In genomic region chr1:144418891-144419697, GRCh38 we compare ENCODE assay signal across 8 cellular contexts. TPM values are rescaled to one million over a fixed set of nuclear protein-coding genes. Genes with fewer than 3 reads are reported as not detected.
DNase-seq lines count a peak whose midpoint lies in the region; ATAC-seq and TF ChIP-seq lines count a peak whose summit lies in the region.
"Not testable (repeated sequence)": the region's sequence is repeated elsewhere in the genome, so short reads cannot be mapped to it uniquely, and the experiment has no call there.

No MANE protein-coding gene starts in this region.

- H3K27ac ChIP-seq in adrenal gland (peak overlapping the region in 2 of 5 donors; percentile 47 to 53), spleen (peak overlapping the region; percentile 60 to 84 (median 78)), upper lobe of left lung (peak overlapping the region; percentile 56 to 80 (median 76))

- not testable (repeated sequence) for H3K27me3 Mint-ChIP-seq in memory B cell

- peak overlapping the region; percentile 94 for H3K4me3 Mint-ChIP-seq in memory B cell

- not testable (repeated sequence) for TF ChIP-seq POLR2A in adrenal gland (IDR thresholded peaks at IDR 0.05); spleen (IDR thresholded peaks at IDR 0.05)
- TF ChIP-seq POLR2A in upper lobe of left lung (IDR thresholded peaks at IDR 0.05), result peak in 1 of 4 donors; percentile 38

- H3K4me1 Mint-ChIP-seq in memory B cell, result not testable (repeated sequence)

- TF ChIP-seq EP300 in upper lobe of left lung (IDR thresholded peaks at IDR 0.05), result not testable (repeated sequence)

- H3K4me1 ChIP-seq in adrenal gland (replicated peaks in 1 of 2); spleen; upper lobe of left lung: not testable (repeated sequence)

- not testable (repeated sequence) for H3K36me3 Mint-ChIP-seq in memory B cell

- peak overlapping the region; percentile 94 for H3K27ac Mint-ChIP-seq in memory B cell

- not testable (repeated sequence) for H3K9me3 Mint-ChIP-seq in memory B cell

- peak overlapping the region; percentile 68 for H3K4me3 ChIP-seq in GM12865 (ENCODE audit: low read depth, low read length)
- peak overlapping the region in 1 of 4 donors; percentile 19 for H3K4me3 ChIP-seq in adrenal gland
- peak overlapping the region; percentile 51 for H3K4me3 ChIP-seq in fibroblast of the aortic adventitia (ENCODE audit: low read depth, low read length)
- peak overlapping the region; percentile 27 to 74 (median 38) for H3K4me3 ChIP-seq in spleen
- H3K4me3 ChIP-seq in upper lobe of left lung, result peak overlapping the region; percentile 8 to 56 (median 50)

- H3K36me3 ChIP-seq in adrenal gland (replicated peaks in 1 of 2); upper lobe of left lung: not testable (repeated sequence)
- peaks cover 0 to 16% (median 0%) of the 10 kb centered on the region in 6 donors for H3K36me3 ChIP-seq in spleen

- DNase-seq in GM12865 (ENCODE audit: low read depth), result peak; percentile 76
- peak; percentile 56 for DNase-seq in NCI-H226
- DNase-seq in activated CD4-positive, CD25-positive, alpha-beta regulatory T cell treated with anti-CD3 and anti-CD28 coated beads, Interleukin-2, amount 50 U/mL, for 72 hours, result peak; percentile 51
- DNase-seq in adrenal gland, result peak; percentile 12 to 75 (median 31)
- DNase-seq in fibroblast of the aortic adventitia (ENCODE audit: low read depth), result peak; percentile 68
- peak; percentile 55 to 60 for DNase-seq in memory B cell (ENCODE audit: low spot score in 2 of 2)
- DNase-seq in spleen, result peak; percentile 85
- peak; percentile 69 to 83 for DNase-seq in upper lobe of left lung

- H3K27me3 ChIP-seq in adrenal gland; spleen (replicated peaks in 1 of 7); upper lobe of left lung: not testable (repeated sequence)

- ATAC-seq in memory B cell (ENCODE audit: low read depth); upper lobe of left lung (ENCODE audit: low FRiP score in 2 of 2): not testable (repeated sequence)

- not testable (repeated sequence) for TF ChIP-seq CTCF in GM12865 (IDR thresholded peaks at IDR 0.05; ENCODE audit: insufficient read depth, low read depth, low read length, missing control alignments)
- TF ChIP-seq CTCF in adrenal gland (IDR thresholded peaks at IDR 0.05) (peak in 1 of 6 experiments; percentile 15), fibroblast of the aortic adventitia (IDR thresholded peaks at IDR 0.05; ENCODE audit: insufficient read depth, low read length) (peak; percentile 3), spleen (IDR thresholded peaks at IDR 0.05 in 8 of 11, conservative IDR thresholded peaks at IDR 0.05 in 3 of 11) (peak in 2 of 11 experiments; percentile 10 to 28), upper lobe of left lung (IDR thresholded peaks at IDR 0.05) (peak in 3 of 6 experiments; percentile 12 to 35 (median 21))

- intact Hi-C loops in adrenal gland (cut with DNase I); spleen (cut with DNase I; ENCODE audit: low total_unique reads): not testable (repeated sequence)

- 4 to 20% (median 8%) methylated on average over 1 to 44 of the region's 46 CpGs for WGBS in adrenal gland, 4 donors
- 0 to 9% (median 2%) methylated on average over 2 to 43 of the region's 46 CpGs for WGBS in spleen, 5 donors
- WGBS in upper lobe of left lung, 2 donors, result 22 to 50% methylated on average over 4 to 13 of the region's 46 CpGs

- not testable (repeated sequence) for H3K9me3 ChIP-seq in adrenal gland (replicated peaks in 1 of 3); spleen; upper lobe of left lung

RNA-seq across cellular contexts. Expression of gene NBPF15, which starts 42.4 kb away (rescaled TPM):
- 10 to 100 TPM in 7 of 8 donors, 1 to 10 TPM in 1; 6.9 to 32.3 (median 18.7) TPM for total RNA-seq in adrenal gland
- 10 to 100 TPM; 13.1 to 28.1 (median 13.1) TPM for polyA plus RNA-seq in adrenal gland
- 38.0 and 43.8 TPM in 2 replicates for total RNA-seq in fibroblast of the aortic adventitia (ENCODE audit: low replicate concordance)
- 10 to 100 TPM; 23.0 to 74.3 (median 43.1) TPM for total RNA-seq in spleen
- 10 to 100 TPM; 13.3 to 26.8 (median 19.8) TPM for polyA plus RNA-seq in spleen
- total RNA-seq in upper lobe of left lung, result 10 to 100 TPM; 21.1 to 63.9 (median 34.4) TPM

RNA-seq across cellular contexts. Expression of gene PPIAL4E, which starts 45.7 kb away (rescaled TPM):
- not detected for total RNA-seq in adrenal gland
- polyA plus RNA-seq in adrenal gland, result not detected
- total RNA-seq in fibroblast of the aortic adventitia (ENCODE audit: low replicate concordance), result not detected in 2 replicates
- total RNA-seq in spleen, result under 1 TPM in 1 of 7 donors, not detected in 6; 0.54 TPM
- polyA plus RNA-seq in spleen, result under 1 TPM in 1 of 3 donors, not detected in 2; 0.30 TPM
- under 1 TPM in 1 of 6 donors, not detected in 5; 0.78 TPM for total RNA-seq in upper lobe of left lung

Comparison
In these comparisons a context has a peak if more than half of its experiments do, and no peak if none do; other contexts are left out.
1. DNase-seq: peak in every context shown above with its lines; median percentile 85 in spleen; 76 in GM12865; 76 in upper lobe of left lung; 68 in fibroblast of the aortic adventitia; 58 in memory B cell; 56 in NCI-H226; 51 in activated CD4-positive, CD25-positive, alpha-beta regulatory T cell treated with anti-CD3 and anti-CD28 coated beads, Interleukin-2, amount 50 U/mL, for 72 hours; 31 in adrenal gland.